1 cellular context compared by ENCODE assay signal in genomic region chr3:175477651-175478224, GRCh38.
TF ChIP-seq lines count a peak whose summit lies in the region.

No MANE protein-coding gene starts in this region.

TF ChIP-seq in GM12878, 131 proteins besides CTCF, POLR2A, EP300 and RAD21 (continued from another document):
- TF ChIP-seq, protein P1, sequence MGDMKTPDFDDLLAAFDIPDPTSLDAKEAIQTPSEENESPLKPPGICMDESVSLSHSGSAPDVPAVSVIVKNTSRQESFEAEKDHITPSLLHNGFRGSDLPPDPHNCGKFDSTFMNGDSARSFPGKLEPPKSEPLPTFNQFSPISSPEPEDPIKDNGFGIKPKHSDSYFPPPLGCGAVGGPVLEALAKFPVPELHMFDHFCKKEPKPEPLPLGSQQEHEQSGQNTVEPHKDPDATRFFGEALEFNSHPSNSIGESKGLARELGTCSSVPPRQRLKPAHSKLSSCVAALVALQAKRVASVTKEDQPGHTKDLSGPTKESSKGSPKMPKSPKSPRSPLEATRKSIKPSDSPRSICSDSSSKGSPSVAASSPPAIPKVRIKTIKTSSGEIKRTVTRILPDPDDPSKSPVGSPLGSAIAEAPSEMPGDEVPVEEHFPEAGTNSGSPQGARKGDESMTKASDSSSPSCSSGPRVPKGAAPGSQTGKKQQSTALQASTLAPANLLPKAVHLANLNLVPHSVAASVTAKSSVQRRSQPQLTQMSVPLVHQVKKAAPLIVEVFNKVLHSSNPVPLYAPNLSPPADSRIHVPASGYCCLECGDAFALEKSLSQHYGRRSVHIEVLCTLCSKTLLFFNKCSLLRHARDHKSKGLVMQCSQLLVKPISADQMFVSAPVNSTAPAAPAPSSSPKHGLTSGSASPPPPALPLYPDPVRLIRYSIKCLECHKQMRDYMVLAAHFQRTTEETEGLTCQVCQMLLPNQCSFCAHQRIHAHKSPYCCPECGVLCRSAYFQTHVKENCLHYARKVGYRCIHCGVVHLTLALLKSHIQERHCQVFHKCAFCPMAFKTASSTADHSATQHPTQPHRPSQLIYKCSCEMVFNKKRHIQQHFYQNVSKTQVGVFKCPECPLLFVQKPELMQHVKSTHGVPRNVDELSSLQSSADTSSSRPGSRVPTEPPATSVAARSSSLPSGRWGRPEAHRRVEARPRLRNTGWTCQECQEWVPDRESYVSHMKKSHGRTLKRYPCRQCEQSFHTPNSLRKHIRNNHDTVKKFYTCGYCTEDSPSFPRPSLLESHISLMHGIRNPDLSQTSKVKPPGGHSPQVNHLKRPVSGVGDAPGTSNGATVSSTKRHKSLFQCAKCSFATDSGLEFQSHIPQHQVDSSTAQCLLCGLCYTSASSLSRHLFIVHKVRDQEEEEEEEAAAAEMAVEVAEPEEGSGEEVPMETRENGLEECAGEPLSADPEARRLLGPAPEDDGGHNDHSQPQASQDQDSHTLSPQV (IDR thresholded peaks at IDR 0.05), result no peak
- TF ChIP-seq IRF4 (IDR thresholded peaks at IDR 0.05; ENCODE audit: low read depth, low read length), result peak; percentile 58; the same call in 1 of the 2 replicates
- no peak for TF ChIP-seq RFX5 (IDR thresholded peaks at IDR 0.05; ENCODE audit: low read depth, low read length)
- peak; percentile 41; the same call in 1 of the 2 replicates for TF ChIP-seq RUNX3 (IDR thresholded peaks at IDR 0.05; ENCODE audit: low read length)
- TF ChIP-seq BCL11A (IDR thresholded peaks at IDR 0.05; ENCODE audit: low read depth, low read length), result 0 out of 2 replicates have a peak, but pooled peaks have one; percentile 22
- TF ChIP-seq NR2F1 (conservative IDR thresholded peaks at IDR 0.05), result 0 out of 2 replicates have a peak, but pooled peaks have one; percentile 20
- peak; percentile 38; the same call in 1 of the 2 replicates for TF ChIP-seq CREM (IDR thresholded peaks at IDR 0.05; ENCODE audit: low read depth)
- TF ChIP-seq ZBTB33 (IDR thresholded peaks at IDR 0.05), result no peak
- TF ChIP-seq NFIC (IDR thresholded peaks at IDR 0.05; ENCODE audit: low read depth, low read length), result peak; percentile 94
- 0 out of 2 replicates have a peak, but pooled peaks have one; percentile 18 for TF ChIP-seq JUND (IDR thresholded peaks at IDR 0.05; ENCODE audit: low read depth, low read length)
- TF ChIP-seq, protein P2, sequence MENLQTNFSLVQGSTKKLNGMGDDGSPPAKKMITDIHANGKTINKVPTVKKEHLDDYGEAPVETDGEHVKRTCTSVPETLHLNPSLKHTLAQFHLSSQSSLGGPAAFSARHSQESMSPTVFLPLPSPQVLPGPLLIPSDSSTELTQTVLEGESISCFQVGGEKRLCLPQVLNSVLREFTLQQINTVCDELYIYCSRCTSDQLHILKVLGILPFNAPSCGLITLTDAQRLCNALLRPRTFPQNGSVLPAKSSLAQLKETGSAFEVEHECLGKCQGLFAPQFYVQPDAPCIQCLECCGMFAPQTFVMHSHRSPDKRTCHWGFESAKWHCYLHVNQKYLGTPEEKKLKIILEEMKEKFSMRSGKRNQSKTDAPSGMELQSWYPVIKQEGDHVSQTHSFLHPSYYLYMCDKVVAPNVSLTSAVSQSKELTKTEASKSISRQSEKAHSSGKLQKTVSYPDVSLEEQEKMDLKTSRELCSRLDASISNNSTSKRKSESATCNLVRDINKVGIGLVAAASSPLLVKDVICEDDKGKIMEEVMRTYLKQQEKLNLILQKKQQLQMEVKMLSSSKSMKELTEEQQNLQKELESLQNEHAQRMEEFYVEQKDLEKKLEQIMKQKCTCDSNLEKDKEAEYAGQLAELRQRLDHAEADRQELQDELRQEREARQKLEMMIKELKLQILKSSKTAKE (IDR thresholded peaks at IDR 0.05; ENCODE audit: low read depth, poor library complexity, severe bottlenecking), result peak; percentile 20
- TF ChIP-seq CREB1 (IDR thresholded peaks at IDR 0.05; ENCODE audit: low read depth), result no peak
- 0 out of 2 replicates have a peak, but pooled peaks have one; percentile 41 for TF ChIP-seq ZBED1 (IDR thresholded peaks at IDR 0.05; ENCODE audit: borderline replicate concordance)
- peak; percentile 42; the same call in 1 of the 2 replicates for TF ChIP-seq PAX5 (IDR thresholded peaks at IDR 0.05; ENCODE audit: borderline replicate concordance, low read depth, low read length)
- peak; percentile 53; the same call in 1 of the 2 replicates for TF ChIP-seq TCF7 (IDR thresholded peaks at IDR 0.05; ENCODE audit: borderline replicate concordance)
- peak in 1 of 2 experiments; percentile 53; a peak in 1 of 4 replicates for TF ChIP-seq ETV6 (conservative IDR thresholded peaks at IDR 0.05 in 1 of 2, IDR thresholded peaks at IDR 0.05 in 1 of 2; ENCODE audit: borderline replicate concordance in 1 of 2, low read depth in 1 of 2)
- peak; percentile 51 for TF ChIP-seq MEF2B (IDR thresholded peaks at IDR 0.05; ENCODE audit: partially characterized antibody, poor library complexity, severe bottlenecking)
- TF ChIP-seq ATF7 (IDR thresholded peaks at IDR 0.05; ENCODE audit: low read depth), result peak; percentile 73; the same call in 1 of the 2 replicates
- peak; percentile 38; the same call in 1 of the 2 replicates for TF ChIP-seq GABPA (IDR thresholded peaks at IDR 0.05; ENCODE audit: low read depth)
- no peak for TF ChIP-seq PKNOX1 (IDR thresholded peaks at IDR 0.05)
- TF ChIP-seq JUNB (IDR thresholded peaks at IDR 0.05), result peak; percentile 83
- TF ChIP-seq DPF2 (IDR thresholded peaks at IDR 0.05), result no peak
